Comparison of ENCODE assay signal across 23 cellular contexts in the genomic region with DNA sequence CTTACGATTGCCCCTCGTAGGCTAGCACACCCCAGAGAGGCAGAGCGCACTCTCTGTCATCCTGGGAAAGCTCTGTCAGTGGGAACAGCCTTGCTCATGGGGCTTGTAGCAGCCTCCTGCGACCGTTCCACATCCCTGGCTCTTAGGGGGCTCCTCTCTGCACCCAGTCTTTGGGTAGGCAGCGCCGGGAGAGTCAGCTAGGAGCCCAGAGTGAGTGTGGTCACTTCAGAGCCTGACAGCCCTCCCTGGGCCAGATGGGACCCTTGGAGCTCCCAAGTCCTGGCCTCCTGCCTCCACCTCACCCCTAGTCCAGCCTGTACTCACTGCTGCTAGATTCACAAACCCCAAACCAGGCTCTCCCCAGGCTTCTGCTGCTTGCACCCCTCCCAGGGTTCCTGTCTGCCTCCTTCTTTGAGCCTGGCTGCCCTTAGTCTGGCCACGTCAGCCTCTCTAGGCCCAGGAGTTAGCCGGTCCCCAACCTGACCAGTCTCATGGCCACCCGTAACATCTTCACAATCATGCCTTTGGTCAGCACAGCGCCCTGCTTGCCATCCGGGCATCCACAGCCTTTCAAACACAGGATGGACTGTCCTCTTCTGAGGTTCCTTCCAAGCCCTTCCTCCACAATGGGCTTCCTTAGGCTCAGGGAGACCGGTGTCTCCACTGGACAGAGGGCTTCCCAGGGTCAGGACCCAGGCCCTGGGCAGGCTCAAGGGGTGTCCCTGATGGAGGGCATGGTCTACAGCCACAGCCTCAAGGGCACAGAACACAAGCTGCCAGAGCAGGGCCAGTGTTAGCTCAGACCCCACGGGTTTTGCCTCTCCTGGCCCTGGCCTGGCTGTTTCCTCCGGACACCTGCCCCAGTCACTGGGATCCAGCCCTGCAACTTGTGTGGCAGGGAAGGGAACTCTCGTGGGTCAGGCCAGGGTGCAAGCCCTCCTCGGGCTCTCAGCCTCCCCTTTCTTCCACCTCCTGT. TPM values are rescaled to one million over a fixed set of nuclear protein-coding genes. Genes with fewer than 3 reads are reported as not detected.
DNase-seq lines count a peak whose midpoint lies in the region; ATAC-seq and TF ChIP-seq lines count a peak whose summit lies in the region.
"Had no signal": no experiment of that assay in that cellular context is flagged by ENCODE, and none has a peak within 500 bp of the region (broad histone marks: within the 10 kb centered on the region; RNA-seq: fewer than 3 reads in every experiment).

No MANE protein-coding gene starts in this region.

- no peaks in the 10 kb centered on the region for H3K9me3 Mint-ChIP-seq in activated naive CD8-positive, alpha-beta T cell treated with anti-CD3 and anti-CD28 coated beads for 36 hours
- H3K9me3 Mint-ChIP-seq: CD14-positive monocyte had no signal

- no peaks in the 10 kb centered on the region for H3K27me3 Mint-ChIP-seq in activated naive CD8-positive, alpha-beta T cell treated with anti-CD3 and anti-CD28 coated beads for 36 hours

- H3K27me3 ChIP-seq in right cardiac atrium (ENCODE audit: control insufficient read depth, insufficient read depth) (no peaks in the 10 kb centered on the region), right atrium auricular region (no peaks in the 10 kb centered on the region), sigmoid colon (no peaks in the 10 kb centered on the region)

- TF ChIP-seq CTCF in right atrium auricular region (IDR thresholded peaks at IDR 0.05) (no peak), sigmoid colon (IDR thresholded peaks at IDR 0.05) (no peak)

- H3K27ac ChIP-seq in right cardiac atrium (ENCODE audit: low read length), result no peak overlapping the region
- no peak overlapping the region for H3K27ac ChIP-seq in right atrium auricular region
- H3K27ac ChIP-seq in sigmoid colon, result no peak overlapping the region

- intact Hi-C loops in right cardiac atrium (cut with DNase I) (no loop called here), sigmoid colon (cut with DNase I) (no loop called here)

- no peaks in the 10 kb centered on the region for H3K9me3 ChIP-seq in right cardiac atrium (ENCODE audit: control insufficient read depth, low read length)
- H3K9me3 ChIP-seq in right atrium auricular region, result peaks cover 0 to 13% of the 10 kb centered on the region in 2 donors
- no peaks in the 10 kb centered on the region for H3K9me3 ChIP-seq in sigmoid colon
- H3K9me3 ChIP-seq: SK-N-SH had no signal

- no peak overlapping the region for H3K4me3 Mint-ChIP-seq in activated naive CD8-positive, alpha-beta T cell treated with anti-CD3 and anti-CD28 coated beads for 36 hours
- H3K4me3 Mint-ChIP-seq: B cell, CD14-positive monocyte had no signal

- H3K4me1 ChIP-seq in right cardiac atrium (ENCODE audit: control insufficient read depth, insufficient read depth, low read length), result no peaks in the 10 kb centered on the region
- H3K4me1 ChIP-seq in right atrium auricular region, result no peaks in the 10 kb centered on the region
- H3K4me1 ChIP-seq in sigmoid colon, result no peaks in the 10 kb centered on the region

- 81% methylated on average over 17 of the region's 17 CpGs for WGBS in right cardiac atrium
- WGBS in sigmoid colon, 2 donors, result 90 to 91% methylated on average over 17 of the region's 17 CpGs

- DNase-seq in right cardiac atrium (no peak), right atrium auricular region (ENCODE audit: low spot score) (no peak), sigmoid colon (peak; percentile 53), NOMO-1 treated with dmso at 0.1 percent for 144 hours (lab: John Stamatoyannopoulos, UW; ENCODE audit: unreplicated experiment) (no peak)
- DNase-seq in activated naive CD8-positive, alpha-beta T cell treated with anti-CD3 and anti-CD28 coated beads for 36 hours, result no peak
- DNase-seq: DMS53, GDM1, GOT3, Karpas-422, NCI-H1694, NCI-H2081, NCI-H2171 treated with DMSO at 0.1 percent for 48 hours, NCI-H446, NCI-H526, SHP77 treated with DMSO at 0.1 percent for 48 hours, SK-N-SH had no signal

- no peak overlapping the region for H3K27ac Mint-ChIP-seq in activated naive CD8-positive, alpha-beta T cell treated with anti-CD3 and anti-CD28 coated beads for 36 hours
- H3K27ac Mint-ChIP-seq: B cell had no signal

- no peak for TF ChIP-seq EP300 in sigmoid colon (IDR thresholded peaks at IDR 0.05)

- peak; percentile 8 to 28 for ATAC-seq in right cardiac atrium
- ATAC-seq in esophagus mucosa, result peak; percentile 26
- ATAC-seq in GM18505 (IDR thresholded peaks at IDR 0.05; ENCODE audit: unreplicated experiment), result no peak
- ATAC-seq: HCT116 had no signal

- no peaks in the 10 kb centered on the region for H3K36me3 ChIP-seq in right atrium auricular region
- H3K36me3 ChIP-seq in sigmoid colon, result no peaks in the 10 kb centered on the region

- H3K4me1 Mint-ChIP-seq in activated naive CD8-positive, alpha-beta T cell treated with anti-CD3 and anti-CD28 coated beads for 36 hours, result peaks cover 2% of the 10 kb centered on the region
- H3K4me1 Mint-ChIP-seq: B cell, CD14-positive monocyte had no signal

- H3K4me3 ChIP-seq in right cardiac atrium (ENCODE audit: low read length) (no peak overlapping the region), right atrium auricular region (no peak overlapping the region), sigmoid colon (no peak overlapping the region)

- TF ChIP-seq POLR2A in sigmoid colon (IDR thresholded peaks at IDR 0.05) (no peak), GM18505 (IDR thresholded peaks at IDR 0.05; ENCODE audit: borderline replicate concordance, extremely low read depth, insufficient read depth, insufficient read length) (no peak)

- no peaks in the 10 kb centered on the region for H3K36me3 Mint-ChIP-seq in activated naive CD8-positive, alpha-beta T cell treated with anti-CD3 and anti-CD28 coated beads for 36 hours
- H3K36me3 Mint-ChIP-seq: CD14-positive monocyte had no signal

RNA-seq across cellular contexts. Expression of gene ACSBG1, which starts 4.6 kb away (rescaled TPM):
- total RNA-seq in right cardiac atrium, result under 1 TPM in 3 of 4 donors, not detected in 1; 0.35 to 0.51 (median 0.42) TPM
- polyA plus RNA-seq in right cardiac atrium, result 1.1 TPM
- total RNA-seq in right atrium auricular region, result not detected
- total RNA-seq in esophagus mucosa, result not detected
- 1 to 10 TPM; 1.3 to 3.9 (median 2.2) TPM for total RNA-seq in sigmoid colon
- under 1 TPM; 0.23 to 0.60 (median 0.51) TPM for polyA plus RNA-seq in sigmoid colon
- total RNA-seq in activated naive CD8-positive, alpha-beta T cell treated with anti-CD3 and anti-CD28 coated beads for 36 hours, result under 1 TPM in 1 of 2 experiments, not detected in 1; 0.24 TPM
- total RNA-seq: A172, MCF 10A had no signal
- polyA plus RNA-seq: CD14-positive monocyte had no signal

RNA-seq across cellular contexts. Expression of gene DNAJA4, which starts 34.6 kb away (rescaled TPM):
- 100 to 1,000 TPM in 3 of 4 donors, 10 to 100 TPM in 1; 74.7 to 170 (median 115) TPM for total RNA-seq in right cardiac atrium
- polyA plus RNA-seq in right cardiac atrium, result 97.5 TPM
- 10 to 100 TPM; 70.0 to 78.0 TPM for total RNA-seq in right atrium auricular region
- total RNA-seq in esophagus mucosa, result 9.5 TPM
- 10 to 100 TPM in 3 of 4 donors, 1 to 10 TPM in 1; 7.4 to 17.8 (median 11.4) TPM for total RNA-seq in sigmoid colon
- polyA plus RNA-seq in sigmoid colon, result 10 to 100 TPM; 16.8 to 26.1 (median 21.8) TPM
- 10 to 100 TPM; 36.8 to 39.3 TPM for total RNA-seq in activated naive CD8-positive, alpha-beta T cell treated with anti-CD3 and anti-CD28 coated beads for 36 hours
- total RNA-seq: A172, MCF 10A had no signal
